In genomic region chr11:77191823-77192495, GRCh38 we compare ENCODE assay signal across 8 cellular contexts.
A peak's percentile ranks its signal among the peaks of the same experiment; 100 is the strongest.
DNase-seq lines count a peak whose midpoint lies in the region; ATAC-seq, FAIRE-seq and TF ChIP-seq lines count a peak whose summit lies in the region.

No MANE protein-coding gene starts in this region.

- TF ChIP-seq POLR2A in stomach (IDR thresholded peaks at IDR 0.05) = no peak

- intact Hi-C loops in stomach (cut with DNase I; ENCODE audit: low total_unique reads) = loop anchor here (5.0 kb wide), 1 partner anchor 360 kb away; no protein-coding TSS in a partner anchor

- TF ChIP-seq CTCF in DND-41 (IDR thresholded peaks at IDR 0.05; ENCODE audit: borderline replicate concordance, extremely low read depth, low read length, poor library complexity, severe bottlenecking) (peak; percentile 47), bronchial epithelial cell (IDR thresholded peaks at IDR 0.05; ENCODE audit: insufficient read depth, low read length, severe bottlenecking) (peak; percentile 90), stomach (IDR thresholded peaks at IDR 0.05) (peak in 6 of 7 experiments; percentile 24 to 98 (median 66))

- no peaks in the 10 kb centered on the region for H4K20me1 ChIP-seq in DND-41 (ENCODE audit: insufficient read depth, low read length)

- H3K9ac ChIP-seq in DND-41 (ENCODE audit: low read depth, low read length) = no peak overlapping the region

- no peak overlapping the region for H2AFZ ChIP-seq in DND-41 (ENCODE audit: low read depth, low read length)

- H3K9me3 ChIP-seq in DND-41 (ENCODE audit: insufficient read depth, low read length, severe bottlenecking) (no peaks in the 10 kb centered on the region), stomach (no peaks in the 10 kb centered on the region)

- H3K36me3 ChIP-seq in DND-41 (ENCODE audit: insufficient read depth, low read length) (no peaks in the 10 kb centered on the region), bronchial epithelial cell (ENCODE audit: control insufficient read depth, insufficient read depth, low read length) (no peaks in the 10 kb centered on the region), stomach (no peaks in the 10 kb centered on the region)

- TF ChIP-seq RAD21 in Ishikawa (IDR thresholded peaks at IDR 0.05; ENCODE audit: low read depth) = peak; percentile 97

- H3K4me3 ChIP-seq in DND-41 (ENCODE audit: low read depth in 1 of 2, low read length in 2 of 2) = no peak overlapping the region
- peak overlapping the region; percentile 13 for H3K4me3 ChIP-seq in bronchial epithelial cell (ENCODE audit: low read depth, low read length)
- peak overlapping the region in 2 of 4 donors; percentile 4 to 28 for H3K4me3 ChIP-seq in stomach

- 0 out of 3 replicates have a peak, but pooled peaks have one; percentile 34 for ATAC-seq in DND-41 (ENCODE audit: insufficient read depth, low read depth)
- no peak for ATAC-seq in HG03135 (IDR thresholded peaks at IDR 0.05; ENCODE audit: unreplicated experiment)
- no peak for ATAC-seq in HG03565 (IDR thresholded peaks at IDR 0.05; ENCODE audit: unreplicated experiment)

- H3K27ac ChIP-seq in DND-41 (ENCODE audit: low read length) (no peak overlapping the region), stomach (peak overlapping the region in 1 of 5 donors; percentile 54)

- H3K4me2 ChIP-seq in DND-41 (ENCODE audit: insufficient read depth, low read length) = no peak overlapping the region

- FAIRE-seq in bronchial epithelial cell (lab: Jason Lieb, UNC) = peak; percentile 43

- no peaks in the 10 kb centered on the region for H3K79me2 ChIP-seq in DND-41 (ENCODE audit: insufficient read depth, low read length)

- H3K27me3 ChIP-seq in DND-41 (ENCODE audit: insufficient read depth, low read length, poor library complexity) = no peaks in the 10 kb centered on the region
- H3K27me3 ChIP-seq in bronchial epithelial cell (ENCODE audit: control insufficient read depth, insufficient read depth, low read length) = no peaks in the 10 kb centered on the region
- H3K27me3 ChIP-seq in stomach = no peaks in the 10 kb centered on the region

- DNase-seq in DND-41 (peak; percentile 40), T1000 (lab: John Stamatoyannopoulos, UW) (peak; percentile 56), bronchial epithelial cell (ENCODE audit: low read depth) (peak; percentile 86), lung microvascular endothelial cell (ENCODE audit: low read depth in 2 of 2) (peak; percentile 11 to 73), stomach (peak; percentile 90)

- WGBS in stomach, 5 donors = 31 to 51% (median 38%) methylated on average over 16 to 27 of the region's 27 CpGs

- no peak for TF ChIP-seq EP300 in Ishikawa (IDR thresholded peaks at IDR 0.05; ENCODE audit: borderline replicate concordance)
- TF ChIP-seq EP300 in stomach (IDR thresholded peaks at IDR 0.05) = no peak

- no peaks in the 10 kb centered on the region for H3K4me1 ChIP-seq in DND-41 (ENCODE audit: insufficient read depth, low read length)
- H3K4me1 ChIP-seq in stomach = peaks cover 0 to 9% (median 2%) of the 10 kb centered on the region in 4 donors

TF ChIP-seq in Ishikawa, 13 proteins besides CTCF, POLR2A, EP300 and RAD21:
- no peak; the same call in 1 of the 2 replicates for TF ChIP-seq USF1 (IDR thresholded peaks at IDR 0.05)
- no peak for TF ChIP-seq CEBPB (IDR thresholded peaks at IDR 0.05)
- no peak for TF ChIP-seq ZBTB7A (IDR thresholded peaks at IDR 0.05; ENCODE audit: low read depth)
- peak; percentile 44; the same call in 1 of the 2 replicates for TF ChIP-seq TCF12 (IDR thresholded peaks at IDR 0.05; ENCODE audit: low read depth)
- peak; percentile 39; the same call in 1 of the 2 replicates for TF ChIP-seq NFIC (IDR thresholded peaks at IDR 0.05)
- no peak for TF ChIP-seq TEAD4 (IDR thresholded peaks at IDR 0.05)
- TF ChIP-seq FOXM1 (IDR thresholded peaks at IDR 0.05; ENCODE audit: borderline replicate concordance, low read depth) = no peak
- no peak for TF ChIP-seq REST (IDR thresholded peaks at IDR 0.05; ENCODE audit: low read depth)
- no peak for TF ChIP-seq CREB1 (IDR thresholded peaks at IDR 0.05; ENCODE audit: low read depth)
- TF ChIP-seq TAF1 (IDR thresholded peaks at IDR 0.05; ENCODE audit: low read depth) = no peak
- peak; percentile 83 for TF ChIP-seq YY1 (IDR thresholded peaks at IDR 0.05; ENCODE audit: low read depth)
- TF ChIP-seq MAX (IDR thresholded peaks at IDR 0.05) = peak; percentile 96
- peak; percentile 49; the same call in 1 of the 2 replicates for TF ChIP-seq EGR1 (IDR thresholded peaks at IDR 0.05)

Comparison
In these comparisons a context has a peak if more than half of its experiments do, and no peak if none do; other contexts are left out.
1. DNase-seq: peak in every context shown above with its lines; median percentile 90 in stomach; 86 in bronchial epithelial cell; 56 in T1000; 42 in lung microvascular endothelial cell; 40 in DND-41.